ENCODE assay signal across 28 cellular contexts in genomic region chrX:33078273-33078672, GRCh38.
"Had no signal": no experiment of that assay in that cellular context is flagged by ENCODE, and none has a peak within 500 bp of the region (broad histone marks: within the 10 kb centered on the region; RNA-seq: fewer than 3 reads in every experiment).

No MANE protein-coding gene starts in this region.

- H3K27ac ChIP-seq: ascending aorta, cardiac muscle cell, WERI-Rb-1 had no signal

- H3K27me3 ChIP-seq: ascending aorta, cardiac muscle cell had no signal

- H3K4me3 ChIP-seq: ascending aorta, cardiac muscle cell had no signal

- H3K36me3 ChIP-seq: ascending aorta, WERI-Rb-1 had no signal

- H3K9me3 ChIP-seq: ascending aorta had no signal

- DNase-seq: activated CD4-positive, alpha-beta memory T cell treated with anti-CD3 and anti-CD28 coated beads, Interleukin-2, amount 10 ng/mL, durations not matched to agents 7 days and 5 days; activated CD4-positive, alpha-beta T cell treated with anti-CD3 and anti-CD28 coated beads for 1 hour; activated CD4-positive, alpha-beta T cell treated with anti-CD3 and anti-CD28 coated beads for 36 hours; activated CD4-positive, alpha-beta T cell treated with anti-CD3 and anti-CD28 coated beads for 48 hours; activated CD4-positive, alpha-beta T cell treated with anti-CD3 and anti-CD28 coated beads, Interleukin-2, amount 10 ng/mL, durations not matched to agents 7 days and 5 days; activated CD4-positive, alpha-beta T cell treated with anti-CD3 and anti-CD28 coated beads, Interleukin-2, amount 50 U/mL, for 48 hours; activated CD4-positive, CD25-positive, alpha-beta regulatory T cell; activated CD8-positive, alpha-beta memory T cell treated with anti-CD3 and anti-CD28 coated beads for 24 hours; activated CD8-positive, alpha-beta memory T cell treated with anti-CD3 and anti-CD28 coated beads, Interleukin-2, amount 10 ng/mL, durations not matched to agents 7 days and 5 days; activated CD8-positive, alpha-beta memory T cell treated with anti-CD3 and anti-CD28 coated beads, Interleukin-2, amount 50 U/mL, for 48 hours; activated CD8-positive, alpha-beta T cell treated with anti-CD3 and anti-CD28 coated beads, Interleukin-2, amount 10 ng/mL, durations not matched to agents 7 days and 5 days; activated effector memory CD4-positive, alpha-beta T cell treated with Interleukin-2 at 50 U/mL for 16 hours; activated gamma-delta T cell; activated naive CD4-positive, alpha-beta T cell treated with anti-CD3 and anti-CD28 coated beads, Interleukin-2, amount 10 ng/mL, durations not matched to agents 7 days and 5 days; activated naive CD4-positive, alpha-beta T cell treated with Interleukin-2 at 50 U/mL for 16 hours; activated naive CD8-positive, alpha-beta T cell treated with anti-CD3 and anti-CD28 coated beads, Interleukin-2, amount 10 ng/mL, durations not matched to agents 7 days and 5 days; activated naive CD8-positive, alpha-beta T cell treated with anti-CD3 and anti-CD28 coated beads, Interleukin-2, amount 50 U/mL, for 24 hours; activated T-cell treated with anti-CD3 and anti-CD28 coated beads, Interleukin-2, amount 50 U/mL, for 24 hours; activated T-cell treated with anti-CD3 and anti-CD28 coated beads, Interleukin-2, amount 50 U/mL, for 48 hours; amygdala; anterior cingulate cortex; caudate nucleus; cerebellar nuclear complex; T-helper 2 cell; T-helper 9 cell; WERI-Rb-1 had no signal
